Comparison of ENCODE assay signal across 8 cellular contexts in the genomic region with DNA sequence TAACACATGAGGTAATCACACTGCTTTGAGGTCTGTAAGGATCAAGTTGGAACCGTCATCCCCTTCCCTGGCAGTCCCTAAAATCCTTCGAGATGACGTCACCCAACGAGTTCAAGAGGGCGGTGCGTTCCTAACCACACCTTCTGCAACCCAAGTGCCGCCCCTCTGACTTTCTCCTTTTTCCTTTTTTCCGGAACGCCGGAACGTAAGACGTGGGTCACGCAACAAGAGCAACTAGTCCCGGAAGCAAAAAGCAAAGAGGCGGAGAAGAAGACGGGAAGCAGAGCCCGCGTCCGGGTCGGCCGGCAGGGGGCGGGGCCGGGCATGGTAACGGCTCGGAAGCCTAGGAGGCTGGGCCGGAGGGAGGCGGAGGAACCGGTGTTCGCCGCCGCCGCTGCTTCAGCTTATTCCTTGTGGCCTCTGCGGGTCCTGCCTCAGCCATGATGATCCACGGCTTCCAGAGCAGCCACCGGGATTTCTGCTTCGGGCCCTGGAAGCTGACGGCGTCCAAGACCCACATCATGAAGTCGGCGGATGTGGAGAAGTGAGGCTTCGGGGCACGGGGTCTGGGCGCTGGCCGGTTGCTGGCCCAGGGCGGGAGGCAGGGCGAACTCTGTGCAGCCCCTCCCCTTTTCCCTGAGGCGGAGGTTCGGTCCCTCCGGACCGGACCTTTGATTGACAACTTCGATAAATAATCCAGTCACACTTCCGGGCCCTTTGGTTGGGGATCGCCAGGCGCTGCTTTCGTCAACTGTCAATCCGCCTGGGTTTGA. TPM values are rescaled to one million over a fixed set of nuclear protein-coding genes. Genes with fewer than 3 reads are reported as not detected.
DNase-seq lines count a peak whose midpoint lies in the region; ATAC-seq and TF ChIP-seq lines count a peak whose summit lies in the region.

A gene (plus strand): TSS at position 325 of the 773 bp plus-strand sequence. CDS start 116 bp downstream, at position 441.

- H3K4me1 Mint-ChIP-seq in IgD-negative memory B cell = peaks cover 0 to 4% (median 0%) of the 10 kb centered on the region in 3 donors

- peak within 1 kb of the TSS; percentile 85 for H3K4me3 ChIP-seq in epithelial cell of proximal tubule (ENCODE audit: low read depth, low read length)

- H3K36me3 Mint-ChIP-seq in IgD-negative memory B cell = peaks cover 1% of the 10 kb centered on the region

- peak; percentile 52 for TF ChIP-seq CTCF in epithelial cell of proximal tubule (conservative IDR thresholded peaks at IDR 0.05; ENCODE audit: low read depth, low read length)

- no peak within 1 kb of the TSS for H3K27ac Mint-ChIP-seq in IgD-negative memory B cell

- ATAC-seq in GM21529 (IDR thresholded peaks at IDR 0.05; ENCODE audit: unreplicated experiment) = peak; percentile 93

- H3K4me3 Mint-ChIP-seq in IgD-negative memory B cell = no peak within 1 kb of the TSS

- peaks cover 0 to 1% (median 0%) of the 10 kb centered on the region in 3 donors for H3K9me3 Mint-ChIP-seq in IgD-negative memory B cell

- peaks cover 2% of the 10 kb centered on the region for H3K27me3 Mint-ChIP-seq in IgD-negative memory B cell

- DNase-seq in DMS153 treated with DMSO at 0.1 percent for 48 hours (lab: John Stamatoyannopoulos, UW; ENCODE audit: unreplicated experiment) = peak; percentile 98
- peak; percentile 99 for DNase-seq in OCI-M1 (lab: John Stamatoyannopoulos, UW)
- peak; percentile 91 for DNase-seq in activated T-cell treated with anti-CD3 and anti-CD28 coated beads for 4 hours
- peak; percentile 92 for DNase-seq in epithelial cell of proximal tubule (ENCODE audit: low read depth)
- peak; percentile 97 for DNase-seq in mucosa of gallbladder (ENCODE audit: low spot score)
- DNase-seq in stimulated activated CD8-positive, alpha-beta memory T cell treated with anti-CD3 and anti-CD28 coated beads, Interleukin-4, amount 100 ng/mL, for 4 hours (ENCODE audit: low read depth in 2 of 2, low spot score in 1 of 2) = peak; percentile 84 to 86

RNA-seq across cellular contexts. Expression of the gene that starts here (rescaled TPM):
- polyA plus RNA-seq in IgD-negative memory B cell = 28.5 TPM
- total RNA-seq in epithelial cell of proximal tubule (23.8 and 27.5 TPM in 2 replicates), mucosa of gallbladder (30.3 TPM)

Comparison
In these comparisons a context has a peak if more than half of its experiments do, and no peak if none do; other contexts are left out.
1. Peak in every context shown above with its lines: DNase-seq, ATAC-seq and H3K4me3 ChIP-seq.